6 cellular contexts compared by ENCODE assay signal in genomic region chr6:33417127-33417902, GRCh38. TPM values are rescaled to one million over a fixed set of nuclear protein-coding genes. Genes with fewer than 3 reads are reported as not detected.
DNase-seq lines count a peak whose midpoint lies in the region; ATAC-seq and TF ChIP-seq lines count a peak whose summit lies in the region.

No MANE protein-coding gene starts in this region.

- no peaks in the 10 kb centered on the region for H3K9me2 ChIP-seq in OCI-LY1 (ENCODE audit: low read depth, low read length)

- peaks cover 21% of the 10 kb centered on the region for H3K36me3 ChIP-seq in CD8-positive, alpha-beta T cell (ENCODE audit: insufficient read depth, low read length)
- peaks cover 8% of the 10 kb centered on the region; the same call in 1 of the 2 replicates for H3K36me3 ChIP-seq in OCI-LY1 (ENCODE audit: insufficient read depth, low read length)

- POLR2A ChIA-PET in CD8-positive, alpha-beta T cell (lab: Charles Lee) = interaction anchor here (0.6 to 3.6 kb wide), 11 partner anchors 9 to 445 kb away, joined by 3 to 13 read pairs (median 5); partner anchors contain the start of genes KIFC1, PFDN6 and WDR46

- H2AFZ ChIP-seq in OCI-LY1 (ENCODE audit: low read length) = no peak overlapping the region

- H3K27me3 ChIP-seq in CD8-positive, alpha-beta T cell (ENCODE audit: insufficient read depth, low read length) = no peaks in the 10 kb centered on the region
- no peaks in the 10 kb centered on the region for H3K27me3 ChIP-seq in OCI-LY1 (ENCODE audit: insufficient read depth, low read length)

- peak overlapping the region; percentile 79 for H3K4me2 ChIP-seq in OCI-LY1 (ENCODE audit: low read length)

- peak overlapping the region; percentile 70 for H3K4me3 ChIP-seq in CD8-positive, alpha-beta T cell (ENCODE audit: low read depth, low read length)
- H3K4me3 ChIP-seq in OCI-LY1 (ENCODE audit: low read depth, low read length, poor library complexity, severe bottlenecking) (peak overlapping the region; percentile 75), fibroblast of mammary gland (ENCODE audit: control insufficient read depth, low read depth, low read length) (peak overlapping the region; percentile 87)

- H4K20me1 ChIP-seq in OCI-LY1 (ENCODE audit: insufficient read depth, low read length) = no peaks in the 10 kb centered on the region

- peaks cover 75% of the 10 kb centered on the region for H3K4me1 ChIP-seq in CD8-positive, alpha-beta T cell (ENCODE audit: insufficient read depth, low read length)
- H3K4me1 ChIP-seq in OCI-LY1 (ENCODE audit: insufficient read depth, low read length, severe bottlenecking) = peaks cover 50% of the 10 kb centered on the region

- intact Hi-C loops in CD8-positive, alpha-beta T cell (cut with DNase I, micrococcal nuclease) = loop anchor here (5.0 to 10.0 kb wide), 6 partner anchors 215 to 1293 kb away; partner anchors contain the start of genes GPSM3 (in 2 of the 2), PBX2 (in 2 of the 2), ATF6B (in 1 of the 2) and HMGA1 (in 1 of the 2)

- no peaks in the 10 kb centered on the region for H3K9me3 Mint-ChIP-seq in CD8-positive, alpha-beta T cell
- H3K9me3 Mint-ChIP-seq in stimulated activated naive CD8-positive, alpha-beta T cell treated with anti-CD3 and anti-CD28 coated beads, Interleukin-15, amount 100 ng/mL, for 72 hours = no peaks in the 10 kb centered on the region

- no peak for TF ChIP-seq CTCF in CD8-positive, alpha-beta T cell (IDR thresholded peaks at IDR 0.05)
- TF ChIP-seq CTCF in OCI-LY1 (IDR thresholded peaks at IDR 0.05; ENCODE audit: low read length) (no peak), fibroblast of mammary gland (conservative IDR thresholded peaks at IDR 0.05; ENCODE audit: control insufficient read depth, insufficient read depth, low read depth, low read length) (no peak)

- H3K9me3 ChIP-seq in CD8-positive, alpha-beta T cell (ENCODE audit: low read length) = no peaks in the 10 kb centered on the region
- no peaks in the 10 kb centered on the region for H3K9me3 ChIP-seq in OCI-LY1 (ENCODE audit: low read length)

- ATAC-seq in CD8-positive, alpha-beta T cell = no peak
- ATAC-seq in stimulated activated naive CD8-positive, alpha-beta T cell treated with anti-CD3 and anti-CD28 coated beads, Interleukin-15, amount 100 ng/mL, for 72 hours = no peak
- ATAC-seq in HG03280 (IDR thresholded peaks at IDR 0.05; ENCODE audit: unreplicated experiment) (no peak), GM18868 (IDR thresholded peaks at IDR 0.05; ENCODE audit: unreplicated experiment) (no peak)

- H3K4me3 Mint-ChIP-seq in CD8-positive, alpha-beta T cell = peak overlapping the region; percentile 94
- peak overlapping the region; percentile 94 to 96 for H3K4me3 Mint-ChIP-seq in stimulated activated naive CD8-positive, alpha-beta T cell treated with anti-CD3 and anti-CD28 coated beads, Interleukin-15, amount 100 ng/mL, for 72 hours

- H3K79me2 ChIP-seq in OCI-LY1 (ENCODE audit: insufficient read depth, low read length) = 0 out of 2 replicates have a peak, but pooled peaks cover 5% of the 10 kb centered on the region

- H3F3A ChIP-seq in OCI-LY1 (ENCODE audit: insufficient read depth, low read length) = no peaks in the 10 kb centered on the region

- peak overlapping the region; percentile 97 for H3K27ac Mint-ChIP-seq in CD8-positive, alpha-beta T cell
- H3K27ac Mint-ChIP-seq in stimulated activated naive CD8-positive, alpha-beta T cell treated with anti-CD3 and anti-CD28 coated beads, Interleukin-15, amount 100 ng/mL, for 72 hours = peak overlapping the region; percentile 96 to 99

- H3K4me1 Mint-ChIP-seq in CD8-positive, alpha-beta T cell (ENCODE audit: low read depth) = peaks cover 87% of the 10 kb centered on the region
- H3K4me1 Mint-ChIP-seq in stimulated activated naive CD8-positive, alpha-beta T cell treated with anti-CD3 and anti-CD28 coated beads, Interleukin-15, amount 100 ng/mL, for 72 hours = peaks cover 76% of the 10 kb centered on the region

- CTCF ChIA-PET in CD8-positive, alpha-beta T cell (lab: Charles Lee) = interaction anchor here (1.0 to 1.7 kb wide), 4 partner anchors 8 to 27 kb away, joined by 3 to 5 read pairs (median 4); no protein-coding TSS in a partner anchor

- H3K36me3 Mint-ChIP-seq in CD8-positive, alpha-beta T cell = peaks cover 51% of the 10 kb centered on the region

- H3K27me3 Mint-ChIP-seq in CD8-positive, alpha-beta T cell (ENCODE audit: low read depth) = no peaks in the 10 kb centered on the region
- no peaks in the 10 kb centered on the region for H3K27me3 Mint-ChIP-seq in stimulated activated naive CD8-positive, alpha-beta T cell treated with anti-CD3 and anti-CD28 coated beads, Interleukin-15, amount 100 ng/mL, for 72 hours

- peak overlapping the region; percentile 83 for H3K9ac ChIP-seq in OCI-LY1 (ENCODE audit: low read length)

- peak in 3 of 7 experiments; percentile 20 to 33 (median 28) for DNase-seq in CD8-positive, alpha-beta T cell
- DNase-seq in fibroblast of mammary gland (ENCODE audit: low read depth) = peak; percentile 89
- peak in 1 of 2 donors; percentile 43 for DNase-seq in stimulated activated naive CD8-positive, alpha-beta T cell treated with anti-CD3 and anti-CD28 coated beads, Interleukin-15, amount 100 ng/mL, for 72 hours

- peak overlapping the region; percentile 80 for H3K27ac ChIP-seq in CD8-positive, alpha-beta T cell (ENCODE audit: low read depth, low read length)
- peak overlapping the region; percentile 46 for H3K27ac ChIP-seq in OCI-LY1 (ENCODE audit: low read depth, low read length, poor library complexity, severe bottlenecking)

RNA-seq across cellular contexts. Expression of gene CUTA, which starts 0.6 kb away (rescaled TPM):
- total RNA-seq in CD8-positive, alpha-beta T cell = 100 to 1,000 TPM; 159 to 177 TPM

RNA-seq across cellular contexts. Expression of gene SYNGAP1, which starts 2.5 kb away (rescaled TPM):
- 10 to 100 TPM; 54.3 to 64.1 TPM for total RNA-seq in CD8-positive, alpha-beta T cell

RNA-seq across cellular contexts. Expression of gene PHF1, which starts 6.5 kb away (rescaled TPM):
- total RNA-seq in CD8-positive, alpha-beta T cell = 100 to 1,000 TPM; 560 to 588 TPM

RNA-seq across cellular contexts. Expression of gene KIFC1, which starts 25.7 kb away (rescaled TPM):
- total RNA-seq in CD8-positive, alpha-beta T cell = 1 to 10 TPM; 1.6 to 2.1 TPM

RNA-seq across cellular contexts. Expression of gene ZBTB9, which starts 37.1 kb away (rescaled TPM):
- total RNA-seq in CD8-positive, alpha-beta T cell = 1 to 10 TPM; 7.1 to 9.5 TPM
